In genomic region chr2:158603205-158603604, GRCh38 we compare ENCODE assay signal across 36 cellular contexts.
"Had no signal": no experiment of that assay in that cellular context is flagged by ENCODE, and none has a peak within 500 bp of the region (broad histone marks: within the 10 kb centered on the region; RNA-seq: fewer than 3 reads in every experiment).

No MANE protein-coding gene starts in this region.

- ATAC-seq: activated CD4-positive, alpha-beta T cell treated with anti-CD3 and anti-CD28 coated beads for 36 hours; activated CD8-positive, alpha-beta memory T cell treated with anti-CD3 and anti-CD28 coated beads, Interleukin-2, amount 10 ng/mL, durations not matched to agents 7 days and 5 days; activated CD8-positive, alpha-beta T cell treated with anti-CD3 and anti-CD28 coated beads, Interleukin-2, amount 10 ng/mL, durations not matched to agents 7 days and 5 days; activated T-cell treated with anti-CD3 and anti-CD28 coated beads, Interleukin-2, amount 50 U/mL, for 72 hours; activated T-helper 17 cell treated with anti-CD3 and anti-CD28 coated beads, Interleukin-2, amount 50 U/mL, for 72 hours; effector memory CD8-positive, alpha-beta T cell; foreskin keratinocyte; gastrocnemius medialis; heart right ventricle; T-helper 17 cell had no signal

- H3K27ac ChIP-seq: brain microvascular endothelial cell, esophagus muscularis mucosa, foreskin keratinocyte, gastrocnemius medialis, heart right ventricle, WERI-Rb-1 had no signal

- H3K27ac Mint-ChIP-seq: activated CD4-positive, alpha-beta memory T cell treated with anti-CD3 and anti-CD28 coated beads for 36 hours; activated CD4-positive, alpha-beta T cell treated with anti-CD3 and anti-CD28 coated beads for 36 hours; activated CD4-positive, alpha-beta T cell treated with anti-CD3 and anti-CD28 coated beads, Interleukin-2, amount 10 ng/mL, durations not matched to agents 24 days and 14 days; activated CD8-positive, alpha-beta memory T cell treated with anti-CD3 and anti-CD28 coated beads, Interleukin-2, amount 10 ng/mL, durations not matched to agents 7 days and 5 days; activated CD8-positive, alpha-beta T cell treated with anti-CD3 and anti-CD28 coated beads, Interleukin-2, amount 10 ng/mL, durations not matched to agents 7 days and 5 days; activated naive CD8-positive, alpha-beta T cell; activated T-cell treated with anti-CD3 and anti-CD28 coated beads, Interleukin-2, amount 50 U/mL, for 24 hours; activated T-cell treated with anti-CD3 and anti-CD28 coated beads, Interleukin-2, amount 50 U/mL, for 72 hours; activated T-helper 17 cell treated with anti-CD3 and anti-CD28 coated beads, Interleukin-2, amount 50 U/mL, for 72 hours; effector memory CD8-positive, alpha-beta T cell; T-helper 17 cell; T-helper 2 cell treated with Interferon-gamma antibody and Interleukin-4, amounts not matched to agents 5 μg/mL and 100 μg/mL, for 36 hours had no signal

- H3K27me3 Mint-ChIP-seq: activated CD4-positive, alpha-beta memory T cell treated with anti-CD3 and anti-CD28 coated beads for 36 hours; activated CD4-positive, alpha-beta T cell treated with anti-CD3 and anti-CD28 coated beads for 36 hours; activated CD4-positive, alpha-beta T cell treated with anti-CD3 and anti-CD28 coated beads, Interleukin-2, amount 10 ng/mL, durations not matched to agents 24 days and 14 days; activated CD8-positive, alpha-beta memory T cell treated with anti-CD3 and anti-CD28 coated beads, Interleukin-2, amount 10 ng/mL, durations not matched to agents 7 days and 5 days; activated naive CD8-positive, alpha-beta T cell; activated T-cell treated with anti-CD3 and anti-CD28 coated beads, Interleukin-2, amount 50 U/mL, for 24 hours; activated T-helper 17 cell treated with anti-CD3 and anti-CD28 coated beads, Interleukin-2, amount 50 U/mL, for 72 hours; central memory CD8-positive, alpha-beta T cell; effector memory CD8-positive, alpha-beta T cell; T-helper 17 cell had no signal

- DNase-seq: activated CD4-positive, alpha-beta memory T cell treated with anti-CD3 and anti-CD28 coated beads for 36 hours; activated CD4-positive, alpha-beta T cell treated with anti-CD3 and anti-CD28 coated beads for 36 hours; activated CD4-positive, alpha-beta T cell treated with anti-CD3 and anti-CD28 coated beads, Interleukin-2, amount 10 ng/mL, durations not matched to agents 24 days and 14 days; activated CD4-positive, CD25-positive, alpha-beta regulatory T cell; activated CD4-positive, CD25-positive, alpha-beta regulatory T cell treated with anti-CD3 and anti-CD28 coated beads, Interleukin-2, amount 50 U/mL, for 72 hours; activated CD8-positive, alpha-beta memory T cell treated with anti-CD3 and anti-CD28 coated beads, Interleukin-2, amount 10 ng/mL, durations not matched to agents 7 days and 5 days; activated CD8-positive, alpha-beta memory T cell treated with anti-CD3 and anti-CD28 coated beads, Interleukin-2, amount 50 U/mL, for 4 hours; activated CD8-positive, alpha-beta T cell treated with anti-CD3 and anti-CD28 coated beads, Interleukin-2, amount 10 ng/mL, durations not matched to agents 7 days and 5 days; activated effector memory CD4-positive, alpha-beta T cell treated with Interleukin-2 at 50 U/mL for 16 hours; activated gamma-delta T cell treated with Interleukin-2 at 50 U/mL for 16 hours; activated naive CD4-positive, alpha-beta T cell treated with anti-CD3 and anti-CD28 coated beads, Interleukin-2, amount 50 U/mL, for 16 hours; activated naive CD4-positive, alpha-beta T cell treated with Interleukin-2 at 50 U/mL for 16 hours; activated T-cell treated with anti-CD3 and anti-CD28 coated beads, Interleukin-2, amount 50 U/mL, for 24 hours; activated T-cell treated with anti-CD3 and anti-CD28 coated beads, Interleukin-2, amount 50 U/mL, for 72 hours; amniotic stem cell; anterior cingulate cortex; brain microvascular endothelial cell; cortex of kidney; dermis blood vessel endothelial cell; effector CD4-positive, alpha-beta T cell; effector memory CD8-positive, alpha-beta T cell; foreskin keratinocyte; gastrocnemius medialis; glutamatergic neuron; heart right ventricle; T-helper 1 cell; T-helper 17 cell; T1000; WERI-Rb-1 had no signal

- H3K4me1 Mint-ChIP-seq: activated CD4-positive, alpha-beta T cell treated with anti-CD3 and anti-CD28 coated beads for 36 hours; activated CD4-positive, alpha-beta T cell treated with anti-CD3 and anti-CD28 coated beads, Interleukin-2, amount 10 ng/mL, durations not matched to agents 24 days and 14 days; activated T-helper 17 cell treated with anti-CD3 and anti-CD28 coated beads, Interleukin-2, amount 50 U/mL, for 72 hours; central memory CD8-positive, alpha-beta T cell had no signal

- H3K4me3 Mint-ChIP-seq: activated CD4-positive, alpha-beta memory T cell treated with anti-CD3 and anti-CD28 coated beads for 36 hours; activated CD4-positive, alpha-beta T cell treated with anti-CD3 and anti-CD28 coated beads for 36 hours; activated CD4-positive, alpha-beta T cell treated with anti-CD3 and anti-CD28 coated beads, Interleukin-2, amount 10 ng/mL, durations not matched to agents 24 days and 14 days; activated CD8-positive, alpha-beta memory T cell treated with anti-CD3 and anti-CD28 coated beads, Interleukin-2, amount 10 ng/mL, durations not matched to agents 7 days and 5 days; activated CD8-positive, alpha-beta T cell treated with anti-CD3 and anti-CD28 coated beads, Interleukin-2, amount 10 ng/mL, durations not matched to agents 7 days and 5 days; activated naive CD8-positive, alpha-beta T cell; activated T-cell treated with anti-CD3 and anti-CD28 coated beads, Interleukin-2, amount 50 U/mL, for 24 hours; activated T-cell treated with anti-CD3 and anti-CD28 coated beads, Interleukin-2, amount 50 U/mL, for 72 hours; activated T-helper 17 cell treated with anti-CD3 and anti-CD28 coated beads, Interleukin-2, amount 50 U/mL, for 72 hours; central memory CD8-positive, alpha-beta T cell; effector memory CD8-positive, alpha-beta T cell; T-helper 17 cell; T-helper 2 cell treated with Interferon-gamma antibody and Interleukin-4, amounts not matched to agents 5 μg/mL and 100 μg/mL, for 36 hours had no signal

- H3K9me3 ChIP-seq: esophagus muscularis mucosa, gastrocnemius medialis, heart right ventricle had no signal

- FAIRE-seq: astrocyte, bronchial epithelial cell had no signal

- H3K36me3 Mint-ChIP-seq: activated CD8-positive, alpha-beta memory T cell treated with anti-CD3 and anti-CD28 coated beads, Interleukin-2, amount 10 ng/mL, durations not matched to agents 7 days and 5 days had no signal

- H3K36me3 ChIP-seq: gastrocnemius medialis, WERI-Rb-1 had no signal

- H3K27me3 ChIP-seq: brain microvascular endothelial cell, esophagus muscularis mucosa, foreskin keratinocyte, gastrocnemius medialis, heart right ventricle had no signal

- H3K9me3 Mint-ChIP-seq: activated CD4-positive, alpha-beta memory T cell treated with anti-CD3 and anti-CD28 coated beads for 36 hours; activated CD4-positive, alpha-beta T cell treated with anti-CD3 and anti-CD28 coated beads, Interleukin-2, amount 10 ng/mL, durations not matched to agents 24 days and 14 days; activated T-cell treated with anti-CD3 and anti-CD28 coated beads, Interleukin-2, amount 50 U/mL, for 24 hours; activated T-cell treated with anti-CD3 and anti-CD28 coated beads, Interleukin-2, amount 50 U/mL, for 72 hours; activated T-helper 17 cell treated with anti-CD3 and anti-CD28 coated beads, Interleukin-2, amount 50 U/mL, for 72 hours; central memory CD8-positive, alpha-beta T cell; effector memory CD8-positive, alpha-beta T cell; T-helper 2 cell treated with Interferon-gamma antibody and Interleukin-4, amounts not matched to agents 5 μg/mL and 100 μg/mL, for 36 hours had no signal

- H3K4me3 ChIP-seq: esophagus muscularis mucosa, gastrocnemius medialis, heart right ventricle had no signal
